In the genomic region with DNA sequence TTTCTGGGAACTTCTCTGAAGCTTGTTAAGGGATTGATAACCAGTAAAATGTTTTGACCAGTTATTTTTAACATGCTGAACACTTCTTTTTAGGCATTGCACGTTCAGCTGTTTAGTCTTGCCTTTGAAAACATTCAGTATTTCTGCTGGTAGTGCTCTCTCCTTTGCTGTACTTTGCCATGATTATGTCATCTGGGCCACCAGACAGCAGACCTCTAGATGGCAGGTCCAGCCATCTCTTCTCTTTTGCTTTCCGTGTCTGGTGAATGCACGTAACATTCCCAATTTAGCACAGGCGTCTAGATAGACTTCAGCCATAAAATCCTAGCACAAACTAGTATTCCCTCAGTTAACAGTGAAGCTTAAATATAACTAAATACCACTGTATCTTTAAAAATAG, we compare ENCODE assay signal across 2 cellular contexts.
TF ChIP-seq lines count a peak whose summit lies in the region.

No MANE protein-coding gene starts in this region.

TF ChIP-seq in WTC11, 78 proteins besides CTCF, POLR2A, EP300 and RAD21 (continues in another document):
- TF ChIP-seq ESRRA (CRISPR knock-in tag; IDR thresholded peaks at IDR 0.05; ENCODE audit: borderline replicate concordance) = no peak
- TF ChIP-seq, protein P1, sequence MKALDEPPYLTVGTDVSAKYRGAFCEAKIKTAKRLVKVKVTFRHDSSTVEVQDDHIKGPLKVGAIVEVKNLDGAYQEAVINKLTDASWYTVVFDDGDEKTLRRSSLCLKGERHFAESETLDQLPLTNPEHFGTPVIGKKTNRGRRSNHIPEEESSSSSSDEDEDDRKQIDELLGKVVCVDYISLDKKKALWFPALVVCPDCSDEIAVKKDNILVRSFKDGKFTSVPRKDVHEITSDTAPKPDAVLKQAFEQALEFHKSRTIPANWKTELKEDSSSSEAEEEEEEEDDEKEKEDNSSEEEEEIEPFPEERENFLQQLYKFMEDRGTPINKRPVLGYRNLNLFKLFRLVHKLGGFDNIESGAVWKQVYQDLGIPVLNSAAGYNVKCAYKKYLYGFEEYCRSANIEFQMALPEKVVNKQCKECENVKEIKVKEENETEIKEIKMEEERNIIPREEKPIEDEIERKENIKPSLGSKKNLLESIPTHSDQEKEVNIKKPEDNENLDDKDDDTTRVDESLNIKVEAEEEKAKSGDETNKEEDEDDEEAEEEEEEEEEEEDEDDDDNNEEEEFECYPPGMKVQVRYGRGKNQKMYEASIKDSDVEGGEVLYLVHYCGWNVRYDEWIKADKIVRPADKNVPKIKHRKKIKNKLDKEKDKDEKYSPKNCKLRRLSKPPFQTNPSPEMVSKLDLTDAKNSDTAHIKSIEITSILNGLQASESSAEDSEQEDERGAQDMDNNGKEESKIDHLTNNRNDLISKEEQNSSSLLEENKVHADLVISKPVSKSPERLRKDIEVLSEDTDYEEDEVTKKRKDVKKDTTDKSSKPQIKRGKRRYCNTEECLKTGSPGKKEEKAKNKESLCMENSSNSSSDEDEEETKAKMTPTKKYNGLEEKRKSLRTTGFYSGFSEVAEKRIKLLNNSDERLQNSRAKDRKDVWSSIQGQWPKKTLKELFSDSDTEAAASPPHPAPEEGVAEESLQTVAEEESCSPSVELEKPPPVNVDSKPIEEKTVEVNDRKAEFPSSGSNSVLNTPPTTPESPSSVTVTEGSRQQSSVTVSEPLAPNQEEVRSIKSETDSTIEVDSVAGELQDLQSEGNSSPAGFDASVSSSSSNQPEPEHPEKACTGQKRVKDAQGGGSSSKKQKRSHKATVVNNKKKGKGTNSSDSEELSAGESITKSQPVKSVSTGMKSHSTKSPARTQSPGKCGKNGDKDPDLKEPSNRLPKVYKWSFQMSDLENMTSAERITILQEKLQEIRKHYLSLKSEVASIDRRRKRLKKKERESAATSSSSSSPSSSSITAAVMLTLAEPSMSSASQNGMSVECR (CRISPR knock-in tag; IDR thresholded peaks at IDR 0.05; ENCODE audit: borderline replicate concordance) = no peak
- no peak for TF ChIP-seq MXD4 (CRISPR knock-in tag; IDR thresholded peaks at IDR 0.05; ENCODE audit: borderline replicate concordance)
- TF ChIP-seq NR3C1 (CRISPR knock-in tag; conservative IDR thresholded peaks at IDR 0.05; ENCODE audit: low read depth) = no peak
- TF ChIP-seq ZNF423 (CRISPR knock-in tag; IDR thresholded peaks at IDR 0.05) = no peak
- no peak for TF ChIP-seq TEAD4 (CRISPR knock-in tag; IDR thresholded peaks at IDR 0.05)
- TF ChIP-seq, protein P2, sequence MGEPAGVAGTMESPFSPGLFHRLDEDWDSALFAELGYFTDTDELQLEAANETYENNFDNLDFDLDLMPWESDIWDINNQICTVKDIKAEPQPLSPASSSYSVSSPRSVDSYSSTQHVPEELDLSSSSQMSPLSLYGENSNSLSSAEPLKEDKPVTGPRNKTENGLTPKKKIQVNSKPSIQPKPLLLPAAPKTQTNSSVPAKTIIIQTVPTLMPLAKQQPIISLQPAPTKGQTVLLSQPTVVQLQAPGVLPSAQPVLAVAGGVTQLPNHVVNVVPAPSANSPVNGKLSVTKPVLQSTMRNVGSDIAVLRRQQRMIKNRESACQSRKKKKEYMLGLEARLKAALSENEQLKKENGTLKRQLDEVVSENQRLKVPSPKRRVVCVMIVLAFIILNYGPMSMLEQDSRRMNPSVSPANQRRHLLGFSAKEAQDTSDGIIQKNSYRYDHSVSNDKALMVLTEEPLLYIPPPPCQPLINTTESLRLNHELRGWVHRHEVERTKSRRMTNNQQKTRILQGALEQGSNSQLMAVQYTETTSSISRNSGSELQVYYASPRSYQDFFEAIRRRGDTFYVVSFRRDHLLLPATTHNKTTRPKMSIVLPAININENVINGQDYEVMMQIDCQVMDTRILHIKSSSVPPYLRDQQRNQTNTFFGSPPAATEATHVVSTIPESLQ (CRISPR knock-in tag; IDR thresholded peaks at IDR 0.05) = no peak
- TF ChIP-seq, protein P3, sequence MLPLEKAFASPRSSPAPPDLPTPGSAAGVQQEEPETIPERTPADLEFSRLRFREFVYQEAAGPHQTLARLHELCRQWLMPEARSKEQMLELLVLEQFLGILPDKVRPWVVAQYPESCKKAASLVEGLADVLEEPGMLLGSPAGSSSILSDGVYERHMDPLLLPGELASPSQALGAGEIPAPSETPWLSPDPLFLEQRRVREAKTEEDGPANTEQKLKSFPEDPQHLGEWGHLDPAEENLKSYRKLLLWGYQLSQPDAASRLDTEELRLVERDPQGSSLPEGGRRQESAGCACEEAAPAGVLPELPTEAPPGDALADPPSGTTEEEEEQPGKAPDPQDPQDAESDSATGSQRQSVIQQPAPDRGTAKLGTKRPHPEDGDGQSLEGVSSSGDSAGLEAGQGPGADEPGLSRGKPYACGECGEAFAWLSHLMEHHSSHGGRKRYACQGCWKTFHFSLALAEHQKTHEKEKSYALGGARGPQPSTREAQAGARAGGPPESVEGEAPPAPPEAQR (CRISPR knock-in tag; IDR thresholded peaks at IDR 0.05) = no peak
- no peak for TF ChIP-seq HMGA2 (CRISPR knock-in tag; IDR thresholded peaks at IDR 0.05)
- TF ChIP-seq, protein P4, sequence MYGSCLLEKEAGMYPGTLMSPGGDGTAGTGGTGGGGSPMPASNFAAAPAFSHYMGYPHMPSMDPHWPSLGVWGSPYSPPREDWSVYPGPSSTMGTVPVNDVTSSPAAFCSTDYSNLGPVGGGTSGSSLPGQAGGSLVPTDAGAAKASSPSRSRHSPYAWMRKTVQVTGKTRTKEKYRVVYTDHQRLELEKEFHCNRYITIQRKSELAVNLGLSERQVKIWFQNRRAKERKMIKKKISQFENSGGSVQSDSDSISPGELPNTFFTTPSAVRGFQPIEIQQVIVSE (CRISPR knock-in tag; IDR thresholded peaks at IDR 0.05; ENCODE audit: borderline replicate concordance) = no peak
- TF ChIP-seq FOXP1 (CRISPR knock-in tag; IDR thresholded peaks at IDR 0.05; ENCODE audit: borderline replicate concordance) = no peak
- TF ChIP-seq TCF7 (CRISPR knock-in tag; IDR thresholded peaks at IDR 0.05; ENCODE audit: low read depth) = no peak
- no peak for TF ChIP-seq CREB1 (CRISPR knock-in tag; IDR thresholded peaks at IDR 0.05)
- TF ChIP-seq, protein P5, sequence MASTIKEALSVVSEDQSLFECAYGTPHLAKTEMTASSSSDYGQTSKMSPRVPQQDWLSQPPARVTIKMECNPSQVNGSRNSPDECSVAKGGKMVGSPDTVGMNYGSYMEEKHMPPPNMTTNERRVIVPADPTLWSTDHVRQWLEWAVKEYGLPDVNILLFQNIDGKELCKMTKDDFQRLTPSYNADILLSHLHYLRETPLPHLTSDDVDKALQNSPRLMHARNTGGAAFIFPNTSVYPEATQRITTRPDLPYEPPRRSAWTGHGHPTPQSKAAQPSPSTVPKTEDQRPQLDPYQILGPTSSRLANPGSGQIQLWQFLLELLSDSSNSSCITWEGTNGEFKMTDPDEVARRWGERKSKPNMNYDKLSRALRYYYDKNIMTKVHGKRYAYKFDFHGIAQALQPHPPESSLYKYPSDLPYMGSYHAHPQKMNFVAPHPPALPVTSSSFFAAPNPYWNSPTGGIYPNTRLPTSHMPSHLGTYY (CRISPR knock-in tag; IDR thresholded peaks at IDR 0.05) = no peak
- TF ChIP-seq, protein P6, sequence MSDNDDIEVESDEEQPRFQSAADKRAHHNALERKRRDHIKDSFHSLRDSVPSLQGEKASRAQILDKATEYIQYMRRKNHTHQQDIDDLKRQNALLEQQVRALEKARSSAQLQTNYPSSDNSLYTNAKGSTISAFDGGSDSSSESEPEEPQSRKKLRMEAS (CRISPR knock-in tag; IDR thresholded peaks at IDR 0.05) = no peak
- TF ChIP-seq GRHL2 (CRISPR knock-in tag; IDR thresholded peaks at IDR 0.05; ENCODE audit: insufficient replicate concordance, severe bottlenecking) = no peak

TF ChIP-seq in endothelial cell of umbilical vein, 7 proteins besides CTCF, POLR2A, EP300 and RAD21:
- no peak for TF ChIP-seq FOS (IDR thresholded peaks at IDR 0.05; ENCODE audit: borderline replicate concordance, insufficient read depth, low read length)
- no peak for TF ChIP-seq POLR2AphosphoS5 (IDR thresholded peaks at IDR 0.05; ENCODE audit: insufficient read depth, low read depth, low read length)
- no peak for TF ChIP-seq JUN (IDR thresholded peaks at IDR 0.05; ENCODE audit: borderline replicate concordance, insufficient read depth, insufficient read length, low read depth)
- TF ChIP-seq EZH2 (IDR thresholded peaks at IDR 0.05; ENCODE audit: borderline replicate concordance, low read depth, low read length, severe bottlenecking) = no peak
- no peak for TF ChIP-seq MYC (IDR thresholded peaks at IDR 0.05; ENCODE audit: low read depth, low read length)
- TF ChIP-seq, protein P6 (IDR thresholded peaks at IDR 0.05; ENCODE audit: insufficient read depth, insufficient read length) = no peak
- TF ChIP-seq GATA2 (IDR thresholded peaks at IDR 0.05; ENCODE audit: insufficient read depth, insufficient read length, low read depth, low read length) = no peak
